Comparison of ENCODE assay signal across 9 cellular contexts in the genomic region with DNA sequence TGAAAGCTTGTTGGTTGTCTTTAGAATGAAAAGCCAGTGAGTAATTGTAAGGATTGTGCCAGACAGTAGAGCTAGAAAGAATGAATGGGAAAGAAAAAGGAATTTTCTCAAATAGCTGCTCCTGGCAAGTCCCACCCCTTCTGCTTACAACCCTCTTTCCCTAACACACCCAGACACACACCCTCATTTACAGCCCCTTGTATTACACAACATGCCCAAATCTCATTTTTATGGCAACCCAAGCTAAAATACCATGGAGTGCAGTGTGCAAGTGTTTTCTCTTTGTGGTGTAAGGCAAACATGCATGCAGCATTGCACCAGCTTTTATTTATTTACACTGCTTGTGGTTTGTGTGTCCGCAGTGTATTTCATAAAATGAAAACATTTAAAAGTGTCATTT. TPM values are rescaled to one million over a fixed set of nuclear protein-coding genes. Genes with fewer than 3 reads are reported as not detected.
A peak's percentile ranks its signal among the peaks of the same experiment; 100 is the strongest.
DNase-seq lines count a peak whose midpoint lies in the region; ATAC-seq, FAIRE-seq and TF ChIP-seq lines count a peak whose summit lies in the region.
"Had no signal": no experiment of that assay in that cellular context is flagged by ENCODE, and none has a peak within 500 bp of the region (broad histone marks: within the 10 kb centered on the region; RNA-seq: fewer than 3 reads in every experiment).

No MANE protein-coding gene starts in this region.

- H3K9me2 ChIP-seq in Loucy (replicated peaks; ENCODE audit: low read depth, low read length): no peaks in the 10 kb centered on the region

- peaks cover 12% of the 10 kb centered on the region for H3K36me3 Mint-ChIP-seq in Calu3 (ENCODE audit: insufficient read depth, unreplicated experiment)

- peaks cover 20% of the 10 kb centered on the region for H3K4me1 ChIP-seq in Loucy (ENCODE audit: insufficient read depth, low read length, poor library complexity, severe bottlenecking)
- no peaks in the 10 kb centered on the region for H3K4me1 ChIP-seq in ovary (ENCODE audit: insufficient read depth)

- no peaks in the 10 kb centered on the region for H3K9me3 ChIP-seq in Loucy (ENCODE audit: insufficient read depth, low read depth, low read length)
- no peaks in the 10 kb centered on the region for H3K9me3 ChIP-seq in ovary
- H3K9me3 ChIP-seq in MG63: no peaks in the 10 kb centered on the region
- H3K9me3 ChIP-seq: pancreas had no signal

- TF ChIP-seq CTCF in Calu3 (IDR thresholded peaks at IDR 0.05; ENCODE audit: unreplicated experiment): no peak
- no peak for TF ChIP-seq CTCF in Loucy (conservative IDR thresholded peaks at IDR 0.05; ENCODE audit: low read length)
- no peak for TF ChIP-seq CTCF in ovary (IDR thresholded peaks at IDR 0.05)

- no peak for TF ChIP-seq POLR2A in ovary (IDR thresholded peaks at IDR 0.05)

- H3K9me3 Mint-ChIP-seq in Calu3 (ENCODE audit: low read depth, unreplicated experiment): no peaks in the 10 kb centered on the region

- no peaks in the 10 kb centered on the region for H4K20me1 ChIP-seq in Loucy (ENCODE audit: insufficient read depth, low read length, poor library complexity, severe bottlenecking)

- H3K36me3 ChIP-seq in Loucy (ENCODE audit: insufficient read depth, low read length) (no peaks in the 10 kb centered on the region), ovary (no peaks in the 10 kb centered on the region), MG63 (no peaks in the 10 kb centered on the region)
- H3K36me3 ChIP-seq: pancreas had no signal

- H3K27ac ChIP-seq in ovary: no peak overlapping the region

- DNase-seq in Calu3 (no peak), dermis blood vessel endothelial cell (peak; percentile 27), ovary (no peak), MG63 (no peak), NCI-H2171 treated with DMSO at 0.1 percent for 48 hours (lab: John Stamatoyannopoulos, UW) (no peak), RCC 7860 (ENCODE audit: low spot score) (no peak)
- DNase-seq: pancreas had no signal

- H3K27me3 Mint-ChIP-seq in Calu3 (ENCODE audit: unreplicated experiment): peaks cover 29% of the 10 kb centered on the region

- CTCF ChIA-PET in Calu3 (lab: Charles Lee): no interaction called here

- WGBS in ovary, 3 donors: 17 to 50% (median 27%) methylated on average over 1 of the region's 1 CpG

- peak overlapping the region; percentile 66 for H3K4me3 Mint-ChIP-seq in Calu3 (ENCODE audit: low read depth, unreplicated experiment)

- H3K4me2 ChIP-seq in Loucy (ENCODE audit: low read depth, low read length, poor library complexity, severe bottlenecking): peak overlapping the region; percentile 68

- BruUV-seq in Calu3 (replicated peaks; lab: Mats Ljungman, UMichigan): no TSS peak

- no peak overlapping the region for H3K9ac ChIP-seq in Loucy (ENCODE audit: low read depth, low read length, poor library complexity, severe bottlenecking)

- H3K4me3 ChIP-seq in Loucy (ENCODE audit: low read length, poor library complexity, severe bottlenecking): peak overlapping the region; percentile 83
- H3K4me3 ChIP-seq in ovary: peak overlapping the region; percentile 90
- no peak overlapping the region; the same call in 1 of the 2 replicates for H3K4me3 ChIP-seq in MG63

- FAIRE-seq in RCC 7860 (lab: Jason Lieb, UNC): no peak
- FAIRE-seq: pancreas had no signal

- ATAC-seq in HG03432 (IDR thresholded peaks at IDR 0.05; ENCODE audit: unreplicated experiment): no peak

- H3K27me3 ChIP-seq in Loucy (ENCODE audit: insufficient read depth, low read length, poor library complexity, severe bottlenecking) (no peaks in the 10 kb centered on the region), ovary (no peaks in the 10 kb centered on the region), MG63 (no peaks in the 10 kb centered on the region)

- no peak overlapping the region for H3K27ac Mint-ChIP-seq in Calu3 (ENCODE audit: unreplicated experiment)

- no peak for TF ChIP-seq EP300 in ovary (IDR thresholded peaks at IDR 0.05)

- no peaks in the 10 kb centered on the region for H3K79me2 ChIP-seq in Loucy (ENCODE audit: insufficient read depth, low read length)

- intact Hi-C loops in Calu3 (cut with micrococcal nuclease; ENCODE audit: unreplicated experiment): loop anchor here (10.0 kb wide), 1 partner anchor 99 kb away; no protein-coding TSS in a partner anchor
- intact Hi-C loops in ovary (cut with DNase I): loop anchor here in 1 of 4 donors (10.0 kb wide), 1 partner anchor 381 kb away; a partner anchor contains a TSS

- H2AFZ ChIP-seq in Loucy (ENCODE audit: low read length): no peak overlapping the region

- H3K4me1 Mint-ChIP-seq in Calu3 (ENCODE audit: low read depth, unreplicated experiment): peaks cover 18% of the 10 kb centered on the region

- H3F3A ChIP-seq in Loucy (ENCODE audit: low read depth): 0 out of 2 replicates have a peak, but pooled peaks cover 3% of the 10 kb centered on the region

RNA-seq across cellular contexts. Expression of a gene that starts 1.5 kb away (rescaled TPM):
- total RNA-seq in Calu3 (2022): 1.5 and 3.1 TPM in 2 replicates
- 38.5 and 57.2 TPM in 2 replicates for total RNA-seq in dermis blood vessel endothelial cell
- total RNA-seq in ovary: 10 to 100 TPM; 31.7 to 58.4 (median 43.7) TPM
- polyA plus RNA-seq in ovary: 10 to 100 TPM; 24.2 to 84.9 TPM
- total RNA-seq in MG63 (2014; rRNA removed; shearing (Covaris generic); ENCODE audit: low replicate concordance): 0.44 and 1.3 TPM in 2 replicates
